Comparison of ENCODE assay signal across 7 cellular contexts in genomic region chr2:222412334-222412733, GRCh38. TPM values are rescaled to one million over a fixed set of nuclear protein-coding genes. Genes with fewer than 3 reads are reported as not detected.
DNase-seq lines count a peak whose midpoint lies in the region; TF ChIP-seq lines count a peak whose summit lies in the region.
"Not testable (repeated sequence)": the region's sequence is repeated elsewhere in the genome, so short reads cannot be mapped to it uniquely, and the experiment has no call there.
"Had no signal": no experiment of that assay in that cellular context is flagged by ENCODE, and none has a peak within 500 bp of the region (broad histone marks: within the 10 kb centered on the region; RNA-seq: fewer than 3 reads in every experiment).

No MANE protein-coding gene starts in this region.

- CTCF ChIA-PET in HEK293 (lab: Yijun Ruan, JAX) = not testable (repeated sequence)

- POLR2A ChIA-PET in HEK293 (lab: Yijun Ruan, JAX) = not testable (repeated sequence)

- 100% methylated on average over 1 of the region's 2 CpGs; no CpG with 5 or more reads in 1 of the 2 experiments for WGBS in endodermal cell (ENCODE audit: insufficient coverage in 1 of 2, insufficient read length in 1 of 2), 2 experiments

- not testable (repeated sequence) for H3K4me3 Mint-ChIP-seq in endodermal cell

- peaks cover 56% of the 10 kb centered on the region for H3K9me3 Mint-ChIP-seq in endodermal cell

- not testable (repeated sequence) for H3K36me3 ChIP-seq in HEK293 (ENCODE audit: control insufficient read depth in 2 of 2, insufficient read depth in 1 of 2, low read length in 2 of 2); endodermal cell (ENCODE audit: control insufficient read depth, insufficient read depth, low read length)

- H3K27me3 Mint-ChIP-seq in endodermal cell (ENCODE audit: insufficient read depth) = peaks cover 34% of the 10 kb centered on the region

- H3K27ac Mint-ChIP-seq in endodermal cell = not testable (repeated sequence)

- not testable (repeated sequence) for DNase-seq in endodermal cell

- TF ChIP-seq CTCF in HEK293 (tag by site-specific recombination; IDR thresholded peaks at IDR 0.05); endodermal cell (conservative IDR thresholded peaks at IDR 0.05): not testable (repeated sequence)

- H3K4me1 ChIP-seq in HEK293 (ENCODE audit: control insufficient read depth, insufficient read depth, low read length); endodermal cell (ENCODE audit: control insufficient read depth, insufficient read depth, low read length): not testable (repeated sequence)

- not testable (repeated sequence) for H3K4me3 ChIP-seq in HEK293 (ENCODE audit: low read depth, low read length)
- peak overlapping the region; percentile 24 for H3K4me3 ChIP-seq in endodermal cell (ENCODE audit: low read length)

- H3K9me3 ChIP-seq in HEK293 (ENCODE audit: control insufficient read depth, insufficient read depth, low read depth, low read length) = not testable (repeated sequence)
- peaks cover 49% of the 10 kb centered on the region for H3K9me3 ChIP-seq in endodermal cell (ENCODE audit: control insufficient read depth, low read length)

- not testable (repeated sequence) for H3K27ac ChIP-seq in HEK293 (ENCODE audit: extremely low read depth, low read depth, low read length); endodermal cell (ENCODE audit: low read depth, low read length)

- H3K9ac ChIP-seq in endodermal cell (ENCODE audit: extremely low read depth, low read length, poor library complexity, severe bottlenecking) = not testable (repeated sequence)

- H3K4me1 Mint-ChIP-seq in endodermal cell = not testable (repeated sequence)

- H3K36me3 Mint-ChIP-seq in endodermal cell (ENCODE audit: low read depth) = not testable (repeated sequence)

- not testable (repeated sequence) for H3K27me3 ChIP-seq in endodermal cell (ENCODE audit: control insufficient read depth, insufficient read depth, low read length, poor library complexity, severe bottlenecking)

TF ChIP-seq in HEK293, 187 proteins besides CTCF, POLR2A, EP300 and RAD21:
- TF ChIP-seq ZNF280D (tag by site-specific recombination; IDR thresholded peaks at IDR 0.05) (0 out of 2 replicates have a peak, but pooled peaks have one; percentile 55), ZNF146 (tag by site-specific recombination; IDR thresholded peaks at IDR 0.05) (peak; percentile 73)

RNA-seq across cellular contexts. Expression of gene SGPP2, which starts 12.0 kb away (rescaled TPM):
- not detected for total RNA-seq in endodermal cell
- polyA plus RNA-seq in endodermal cell (2013, experiment 1 of 2) = 0.32 TPM
- polyA plus RNA-seq in endodermal cell (2013, experiment 2 of 2) = 0.33 TPM
- total RNA-seq: A172, Caco-2 had no signal
- polyA plus RNA-seq: AG04450, BJ, CD14-positive monocyte had no signal
